Comparison of ENCODE assay signal across 19 cellular contexts in the genomic region with DNA sequence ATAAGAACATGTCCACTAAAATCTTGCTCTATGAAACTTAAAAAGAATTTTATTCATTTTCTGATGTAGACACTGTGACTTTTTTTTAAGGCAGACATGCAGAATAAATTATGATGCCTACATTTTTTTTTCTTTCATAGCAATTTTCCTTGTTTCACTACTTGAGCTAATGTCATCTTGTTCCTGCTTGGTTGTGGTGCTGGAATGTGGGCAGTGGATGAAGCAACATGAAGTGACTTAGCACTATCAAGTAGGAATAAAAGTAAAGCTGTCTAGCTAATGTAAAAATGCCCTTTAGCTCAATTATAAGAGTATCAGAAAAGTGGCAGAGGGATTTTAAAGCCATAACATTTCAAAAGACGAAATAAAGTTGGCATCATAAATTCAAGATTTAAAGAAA.
DNase-seq lines count a peak whose midpoint lies in the region; ATAC-seq and TF ChIP-seq lines count a peak whose summit lies in the region.
"Had no signal": no experiment of that assay in that cellular context is flagged by ENCODE, and none has a peak within 500 bp of the region (broad histone marks: within the 10 kb centered on the region; RNA-seq: fewer than 3 reads in every experiment).

No MANE protein-coding gene starts in this region.

- H3K4me3 Mint-ChIP-seq in activated CD8-positive, alpha-beta T cell treated with anti-CD3 and anti-CD28 coated beads, Interleukin-2, amount 10 ng/mL, durations not matched to agents 7 days and 5 days, result no peak overlapping the region
- H3K4me3 Mint-ChIP-seq in natural killer cell, result no peak overlapping the region
- H3K4me3 Mint-ChIP-seq: CD8-positive, alpha-beta T cell; HFFc6 had no signal

- no TSS peak for BruUV-seq in IMR-90 (replicated peaks; lab: Mats Ljungman, UMichigan)

- no peak overlapping the region for H3K56ac ChIP-seq in IMR-90 (ENCODE audit: extremely low read depth, insufficient read depth, low read length)

- H2BK120ac ChIP-seq in IMR-90 (ENCODE audit: low read depth, low read length), result no peak overlapping the region

- no peaks in the 10 kb centered on the region for H3K4me1 ChIP-seq in IMR-90 (ENCODE audit: control insufficient read depth, insufficient read depth, low read length)
- H3K4me1 ChIP-seq: A549, BE2C had no signal

- H4K91ac ChIP-seq in IMR-90 (ENCODE audit: insufficient read depth, low read depth, low read length), result no peak overlapping the region

- no peaks in the 10 kb centered on the region for H3K36me3 Mint-ChIP-seq in activated CD8-positive, alpha-beta T cell treated with anti-CD3 and anti-CD28 coated beads, Interleukin-2, amount 10 ng/mL, durations not matched to agents 7 days and 5 days (ENCODE audit: low read depth)
- no peaks in the 10 kb centered on the region for H3K36me3 Mint-ChIP-seq in natural killer cell
- H3K36me3 Mint-ChIP-seq: CD8-positive, alpha-beta T cell had no signal

- no peak overlapping the region for H2AFZ ChIP-seq in IMR-90 (replicated peaks; ENCODE audit: low read length, poor library complexity)

- ATAC-seq in IMR-90 (ENCODE audit: low read depth), result no peak
- no peak for ATAC-seq in activated CD8-positive, alpha-beta T cell treated with anti-CD3 and anti-CD28 coated beads, Interleukin-2, amount 10 ng/mL, durations not matched to agents 7 days and 5 days
- no peak for ATAC-seq in HG02571 (IDR thresholded peaks at IDR 0.05; ENCODE audit: unreplicated experiment)
- no peak for ATAC-seq in natural killer cell
- ATAC-seq: A549; CD8-positive, alpha-beta T cell had no signal

- peaks cover 4% of the 10 kb centered on the region; the same call in 1 of the 2 replicates for H3K9me1 ChIP-seq in IMR-90 (ENCODE audit: insufficient read depth, low read length)

- WGBS in IMR-90 (ENCODE audit: extremely low coverage in 2 of 2, insufficient read length in 1 of 2), 2 experiments, result no CpG with 5 or more reads among the region's 1 CpG

- H4K5ac ChIP-seq in IMR-90 (ENCODE audit: low read depth, low read length), result no peak overlapping the region

- TF ChIP-seq RAD21 in IMR-90 (IDR thresholded peaks at IDR 0.05; ENCODE audit: low read length), result no peak

- no peak overlapping the region for H3K18ac ChIP-seq in IMR-90 (ENCODE audit: low read depth, low read length)

- H3K36me3 ChIP-seq in IMR-90 (ENCODE audit: control insufficient read depth, insufficient read depth, low read length), result peaks cover 2% of the 10 kb centered on the region; the same call in 1 of the 2 replicates
- H3K36me3 ChIP-seq: BE2C had no signal

- DNase-seq in AG10803 (ENCODE audit: low read depth) (peak; percentile 77), IMR-90 (peak; percentile 44), choroid plexus epithelial cell (ENCODE audit: low read depth) (peak; percentile 50), myocyte (ENCODE audit: low read depth) (peak; percentile 20), natural killer cell (no peak), caudate nucleus (lab: John Stamatoyannopoulos, UW) (no peak)
- DNase-seq in activated CD8-positive, alpha-beta T cell treated with anti-CD3 and anti-CD28 coated beads, Interleukin-2, amount 10 ng/mL, durations not matched to agents 7 days and 5 days, result no peak
- DNase-seq: BE2C; CD8-positive, alpha-beta T cell; DMS79 treated with DMSO at 0.1 percent for 48 hours; GF-D8; HFFc6; KG1; NCI-H1930; NCI-H2171; NCI-H446 treated with DMSO at 0.1 percent for 48 hours; NCI-H774 had no signal

- no peak overlapping the region for H3K14ac ChIP-seq in IMR-90 (replicated peaks; ENCODE audit: low read depth, low read length)

- in situ Hi-C loops in IMR-90 (cut with MboI; ENCODE audit: low sequenced_read_pairs), result no loop called here

- no peak overlapping the region for H4K8ac ChIP-seq in IMR-90 (ENCODE audit: low read depth in 2 of 2, low read length in 2 of 2)

- H4K20me1 ChIP-seq in IMR-90 (ENCODE audit: insufficient read depth, low read length), result no peaks in the 10 kb centered on the region

- no peaks in the 10 kb centered on the region for H3K9me3 Mint-ChIP-seq in activated CD8-positive, alpha-beta T cell treated with anti-CD3 and anti-CD28 coated beads, Interleukin-2, amount 10 ng/mL, durations not matched to agents 7 days and 5 days (ENCODE audit: insufficient read depth)
- H3K9me3 Mint-ChIP-seq in natural killer cell, result no peaks in the 10 kb centered on the region
- H3K9me3 Mint-ChIP-seq: CD8-positive, alpha-beta T cell; HFFc6 had no signal

- no peaks in the 10 kb centered on the region for H3K9me3 ChIP-seq in IMR-90 (ENCODE audit: control insufficient read depth, insufficient read depth, low read length)
- H3K9me3 ChIP-seq: A549, BE2C had no signal

- peaks cover 5 to 12% of the 10 kb centered on the region in 2 experiments; a peak in 1 of 4 replicates for H3K79me1 ChIP-seq in IMR-90 (ENCODE audit: low read depth in 1 of 2, low read length in 2 of 2)

- no peak overlapping the region for H2BK15ac ChIP-seq in IMR-90 (ENCODE audit: low read depth, low read length)

- CTCF ChIA-PET in IMR-90 (lab: Yijun Ruan, JAX), result no interaction called here
- CTCF ChIA-PET in activated CD8-positive, alpha-beta T cell treated with anti-CD3 and anti-CD28 coated beads, Interleukin-2, amount 10 ng/mL, durations not matched to agents 7 days and 5 days (lab: Charles Lee), result no interaction called here

- no peak overlapping the region for H3K23ac ChIP-seq in IMR-90 (ENCODE audit: low read depth, low read length)

- H3K4ac ChIP-seq in IMR-90 (ENCODE audit: low read depth, low read length), result no peak overlapping the region

- POLR2A ChIA-PET in IMR-90 (lab: Charles Lee; ENCODE audit: unreplicated experiment), result interaction anchor here (0.6 kb wide), 1 partner anchor 191 kb away, joined by 6 read pairs; a partner anchor contains a TSS
- POLR2A ChIA-PET in activated CD8-positive, alpha-beta T cell treated with anti-CD3 and anti-CD28 coated beads, Interleukin-2, amount 10 ng/mL, durations not matched to agents 7 days and 5 days (lab: Charles Lee), result no interaction called here

- H3K4me3 ChIP-seq in AG10803 (ENCODE audit: low read length) (no peak overlapping the region), IMR-90 (ENCODE audit: insufficient read depth, low read depth, low read length) (no peak overlapping the region), choroid plexus epithelial cell (ENCODE audit: low read depth, low read length) (no peak overlapping the region)
- H3K4me3 ChIP-seq: A549 had no signal

- TF ChIP-seq POLR2A in IMR-90 (IDR thresholded peaks at IDR 0.05; ENCODE audit: low read depth, low read length), result no peak

- H3K27me3 Mint-ChIP-seq in activated CD8-positive, alpha-beta T cell treated with anti-CD3 and anti-CD28 coated beads, Interleukin-2, amount 10 ng/mL, durations not matched to agents 7 days and 5 days (ENCODE audit: low read depth), result no peaks in the 10 kb centered on the region
- H3K27me3 Mint-ChIP-seq in natural killer cell (ENCODE audit: low read depth in 2 of 2), result no peaks in the 10 kb centered on the region

- peak overlapping the region; percentile 5 for H2BK5ac ChIP-seq in IMR-90 (ENCODE audit: low read depth, low read length, poor library complexity, severe bottlenecking)

- H3K27ac Mint-ChIP-seq in activated CD8-positive, alpha-beta T cell treated with anti-CD3 and anti-CD28 coated beads, Interleukin-2, amount 10 ng/mL, durations not matched to agents 7 days and 5 days, result no peak overlapping the region
- no peak overlapping the region for H3K27ac Mint-ChIP-seq in natural killer cell
- H3K27ac Mint-ChIP-seq: CD8-positive, alpha-beta T cell; HFFc6 had no signal

- no peaks in the 10 kb centered on the region for H3K27me3 ChIP-seq in IMR-90 (ENCODE audit: control insufficient read depth, insufficient read depth, low read length)
- H3K27me3 ChIP-seq: BE2C had no signal

- no peak overlapping the region for H2AK5ac ChIP-seq in IMR-90 (ENCODE audit: low read depth, low read length)

- H2AK9ac ChIP-seq in IMR-90 (replicated peaks; ENCODE audit: low read depth, low read length, poor library complexity), result no peak overlapping the region

- no peak overlapping the region for H2BK20ac ChIP-seq in IMR-90 (ENCODE audit: low read depth, low read length)

- H3K4me2 ChIP-seq in IMR-90 (ENCODE audit: low read depth, low read length), result no peak overlapping the region
- H3K4me2 ChIP-seq: A549 had no signal

- dilution Hi-C loops in IMR-90 (cut with HindIII; ENCODE audit: low sequenced_read_pairs, unreplicated experiment), result no loop called here

- intact Hi-C loops in IMR-90 (cut with micrococcal nuclease) (no loop called here), natural killer cell (cut with micrococcal nuclease) (no loop called here)

- no peak overlapping the region for H3K9ac ChIP-seq in IMR-90 (ENCODE audit: low read depth, low read length)

- TF ChIP-seq CTCF in AG10803 (conservative IDR thresholded peaks at IDR 0.05; ENCODE audit: low read length), result no peak
- TF ChIP-seq CTCF in IMR-90 (conservative IDR thresholded peaks at IDR 0.05; ENCODE audit: low read depth, low read length), result no peak
- no peak for TF ChIP-seq CTCF in choroid plexus epithelial cell (conservative IDR thresholded peaks at IDR 0.05; ENCODE audit: low read depth, low read length)
- TF ChIP-seq CTCF in natural killer cell (IDR thresholded peaks at IDR 0.05), result no peak

- H3K4me1 Mint-ChIP-seq in activated CD8-positive, alpha-beta T cell treated with anti-CD3 and anti-CD28 coated beads, Interleukin-2, amount 10 ng/mL, durations not matched to agents 7 days and 5 days (ENCODE audit: low read depth), result no peaks in the 10 kb centered on the region
- no peaks in the 10 kb centered on the region for H3K4me1 Mint-ChIP-seq in natural killer cell

- H3K27ac ChIP-seq in IMR-90 (ENCODE audit: insufficient read depth, low read length), result no peak overlapping the region
- H3K27ac ChIP-seq in caudate nucleus (ENCODE audit: low read depth, low read length), result no peak overlapping the region
- H3K27ac ChIP-seq: A549 had no signal

TF ChIP-seq in IMR-90, 13 proteins besides CTCF, POLR2A, EP300 and RAD21:
- TF ChIP-seq CEBPB (IDR thresholded peaks at IDR 0.05; ENCODE audit: low read depth, low read length) (peak; percentile 65), MAZ (IDR thresholded peaks at IDR 0.05; ENCODE audit: borderline replicate concordance, low read depth, low read length) (no peak), SMC3 (IDR thresholded peaks at IDR 0.05; ENCODE audit: low read depth, low read length) (no peak), NFE2L2 (IDR thresholded peaks at IDR 0.05; ENCODE audit: low read depth, low read length) (peak; percentile 48; the same call in 1 of the 2 replicates)

Comparison
In these comparisons a context has a peak if more than half of its experiments do, and no peak if none do; other contexts are left out.
1. DNase-seq: peak in AG10803 (single experiment), IMR-90 (single experiment), choroid plexus epithelial cell (single experiment) and myocyte (single experiment); none in activated CD8-positive, alpha-beta T cell treated with anti-CD3 and anti-CD28 coated beads, Interleukin-2, amount 10 ng/mL, durations not matched to agents 7 days and 5 days (single experiment), natural killer cell (single experiment) and caudate nucleus (0 of 61).